In genomic region chr1:39901486-39902120, GRCh38 we compare ENCODE assay signal across 9 cellular contexts. TPM values are rescaled to one million over a fixed set of nuclear protein-coding genes. Genes with fewer than 3 reads are reported as not detected.
DNase-seq lines count a peak whose midpoint lies in the region; ATAC-seq, FAIRE-seq and TF ChIP-seq lines count a peak whose summit lies in the region.
"Had no signal": no experiment of that assay in that cellular context is flagged by ENCODE, and none has a peak within 500 bp of the region (broad histone marks: within the 10 kb centered on the region; RNA-seq: fewer than 3 reads in every experiment).

Gene MYCL, minus strand, starts transcription at chr1:39901917. Its CDS starts 483 bp downstream, at chr1:39901434.

- TF ChIP-seq CTCF in VCaP (conservative IDR thresholded peaks at IDR 0.05) (no peak), cardiac fibroblast (IDR thresholded peaks at IDR 0.05; ENCODE audit: low read depth, low read length) (no peak), kidney (IDR thresholded peaks at IDR 0.05; ENCODE audit: borderline replicate concordance, extremely low read depth, insufficient read depth) (no peak)

- H3K4me1 ChIP-seq in kidney (ENCODE audit: control insufficient read depth in 1 of 2, insufficient read depth in 1 of 2, low read depth in 1 of 2, low read length in 2 of 2): peaks cover 0 to 2% of the 10 kb centered on the region in 2 donors

- DNase-seq in NCI-H1417 (lab: John Stamatoyannopoulos, UW) (peak; percentile 85 to 94 (median 89)), NCI-H1417 treated with DMSO at 0.1 percent for 48 hours (lab: John Stamatoyannopoulos, UW) (no peak), NCI-H1694 treated with DMSO at 0.1 percent for 48 hours (lab: John Stamatoyannopoulos, UW) (peak; percentile 100), cardiac fibroblast (ENCODE audit: low read depth in 2 of 2) (peak in 1 of 2 donors; percentile 62), kidney (peak; percentile 90)
- DNase-seq in stimulated activated CD4-positive, alpha-beta T cell treated with anti-CD3 and anti-CD28 coated beads, Interleukin-15, amount 100 ng/mL, for 48 hours (ENCODE audit: low read depth in 2 of 2): peak; percentile 45 to 58

- H3K4me3 ChIP-seq in cardiac fibroblast (replicated peaks in 1 of 2; ENCODE audit: low read depth in 2 of 2, low read length in 2 of 2) (peak within 1 kb of the TSS; percentile 63 to 67), kidney (ENCODE audit: low read length in 2 of 2) (peak within 1 kb of the TSS; percentile 61 to 65)

- no peaks in the 10 kb centered on the region for H3K9me3 ChIP-seq in kidney (ENCODE audit: control insufficient read depth in 1 of 2, low read length in 2 of 2)

- peak within 1 kb of the TSS; percentile 48 to 50 for H3K9ac ChIP-seq in kidney (ENCODE audit: low read length in 2 of 2)

- intact Hi-C loops in kidney (cut with DNase I): no loop called here

- peak; percentile 77 for ATAC-seq in HG02763 (IDR thresholded peaks at IDR 0.05; ENCODE audit: unreplicated experiment)

- H3K27ac ChIP-seq in VCaP (peak within 1 kb of the TSS; percentile 77), kidney (ENCODE audit: low read depth in 2 of 2, low read length in 2 of 2) (peak within 1 kb of the TSS in 1 of 2 donors; percentile 24)

- H3K36me3 ChIP-seq in kidney (ENCODE audit: control insufficient read depth in 1 of 2, insufficient read depth in 2 of 2, low read length in 2 of 2): no peaks in the 10 kb centered on the region

- FAIRE-seq in kidney (lab: Jason Lieb, UNC): no peak
- FAIRE-seq: A204.1 had no signal

RNA-seq across cellular contexts. Expression of gene MYCL, which starts in this region (rescaled TPM):
- 4.2 TPM for total RNA-seq in kidney
- 1.7 TPM for polyA plus RNA-seq in kidney (ENCODE audit: insufficient read depth, low read depth, low replicate concordance)
